Comparison of ENCODE assay signal across 9 cellular contexts in genomic region chr15:49438970-49439631, GRCh38. TPM values are rescaled to one million over a fixed set of nuclear protein-coding genes. Genes with fewer than 3 reads are reported as not detected.
DNase-seq lines count a peak whose midpoint lies in the region; ATAC-seq, FAIRE-seq and TF ChIP-seq lines count a peak whose summit lies in the region.
"Had no signal": no experiment of that assay in that cellular context is flagged by ENCODE, and none has a peak within 500 bp of the region (broad histone marks: within the 10 kb centered on the region; RNA-seq: fewer than 3 reads in every experiment).

No MANE protein-coding gene starts in this region.

- H3K4me1 ChIP-seq in osteoblast (ENCODE audit: insufficient read depth, low read length) (peaks cover 70% of the 10 kb centered on the region), kidney (ENCODE audit: control insufficient read depth in 1 of 2, insufficient read depth in 1 of 2, low read depth in 1 of 2, low read length in 2 of 2) (no peaks in the 10 kb centered on the region)

- no peak for FAIRE-seq in kidney (lab: Jason Lieb, UNC)

- H3K27ac ChIP-seq in osteoblast (ENCODE audit: low read depth, low read length) (peak overlapping the region; percentile 64), kidney (ENCODE audit: low read depth in 2 of 2, low read length in 2 of 2) (no peak overlapping the region)
- H3K27ac ChIP-seq: SJSA1 had no signal

- peak overlapping the region; percentile 56 for H3K4me2 ChIP-seq in osteoblast (ENCODE audit: insufficient read depth, low read length)

- no peaks in the 10 kb centered on the region for H3K27me3 ChIP-seq in osteoblast (ENCODE audit: insufficient read depth, low read length)
- H3K27me3 ChIP-seq: SJSA1 had no signal

- TF ChIP-seq CTCF in choroid plexus epithelial cell (conservative IDR thresholded peaks at IDR 0.05; ENCODE audit: low read depth, low read length) (no peak), osteoblast (IDR thresholded peaks at IDR 0.05; ENCODE audit: extremely low read depth, low read depth, low read length) (no peak), kidney (IDR thresholded peaks at IDR 0.05; ENCODE audit: borderline replicate concordance, extremely low read depth, insufficient read depth) (no peak)

- ATAC-seq in GM19023 (IDR thresholded peaks at IDR 0.05; ENCODE audit: unreplicated experiment) (peak; percentile 85), HG03196 (IDR thresholded peaks at IDR 0.05; ENCODE audit: unreplicated experiment) (peak; percentile 60)

- H4K20me1 ChIP-seq in osteoblast (ENCODE audit: insufficient read depth, low read length), result peaks cover 2% of the 10 kb centered on the region

- H3K4me3 ChIP-seq in choroid plexus epithelial cell (ENCODE audit: low read depth, low read length) (no peak overlapping the region), osteoblast (ENCODE audit: insufficient read depth, low read length) (peak overlapping the region; percentile 35), kidney (ENCODE audit: low read length in 2 of 2) (no peak overlapping the region)
- H3K4me3 ChIP-seq: SJSA1 had no signal

- intact Hi-C loops in kidney (cut with DNase I), result no loop called here

- H3K9ac ChIP-seq in kidney (ENCODE audit: low read length in 2 of 2), result no peak overlapping the region

- peaks cover 67% of the 10 kb centered on the region for H3K79me2 ChIP-seq in osteoblast (ENCODE audit: insufficient read depth, low read length)

- H3K36me3 ChIP-seq in osteoblast (ENCODE audit: insufficient read depth, low read length), result peaks cover 8% of the 10 kb centered on the region
- no peaks in the 10 kb centered on the region for H3K36me3 ChIP-seq in kidney (ENCODE audit: control insufficient read depth in 1 of 2, insufficient read depth in 2 of 2, low read length in 2 of 2)
- H3K36me3 ChIP-seq: SJSA1 had no signal

- H3K9me3 ChIP-seq in osteoblast (ENCODE audit: low read depth, low read length) (no peaks in the 10 kb centered on the region), kidney (ENCODE audit: control insufficient read depth in 1 of 2, low read length in 2 of 2) (no peaks in the 10 kb centered on the region)
- H3K9me3 ChIP-seq: SJSA1 had no signal

- peak; percentile 13 for DNase-seq in choroid plexus epithelial cell (ENCODE audit: low read depth)
- DNase-seq in osteoblast (ENCODE audit: insufficient read length, low spot score, missing footprints), result no peak
- no peak for DNase-seq in LoVo (ENCODE audit: low spot score)
- no peak for DNase-seq in NCI-H345 (lab: John Stamatoyannopoulos, UW)
- no peak for DNase-seq in T-helper 1 cell
- no peak for DNase-seq in kidney

- H2AFZ ChIP-seq in osteoblast (ENCODE audit: low read length), result peak overlapping the region; percentile 58

RNA-seq across cellular contexts. Expression of gene FGF7, which starts 16.1 kb away (rescaled TPM):
- total RNA-seq in osteoblast, result 377 and 445 TPM in 2 replicates
- total RNA-seq in kidney, result 23.8 TPM
- polyA plus RNA-seq in kidney (ENCODE audit: insufficient read depth, low read depth, low replicate concordance), result 3.8 TPM

Comparison
In these comparisons a context has a peak if more than half of its experiments do, and no peak if none do; other contexts are left out.
1. RNA of gene FGF7, which starts 16.1 kb away (total RNA-seq): 377 to 445 TPM in osteoblast; 23.8 TPM in kidney (single experiment); every median in the first group is over 10 times any median in the second.